ENCODE assay signal across 12 cellular contexts in genomic region chr13:99053636-99054233, GRCh38.
DNase-seq lines count a peak whose midpoint lies in the region; ATAC-seq and TF ChIP-seq lines count a peak whose summit lies in the region.
"Had no signal": no experiment of that assay in that cellular context is flagged by ENCODE, and none has a peak within 500 bp of the region (broad histone marks: within the 10 kb centered on the region; RNA-seq: fewer than 3 reads in every experiment).

No MANE protein-coding gene starts in this region.

- H2AFZ ChIP-seq in neuronal stem cell (ENCODE audit: low read length) (no peak overlapping the region), mammary epithelial cell (ENCODE audit: low read depth, low read length) (no peak overlapping the region)

- intact Hi-C loops in mammary epithelial cell (cut with micrococcal nuclease), result no loop called here
- intact Hi-C loops in aorta (cut with DNase I), result no loop called here

- no peaks in the 10 kb centered on the region for H3K36me3 ChIP-seq in neuronal stem cell (replicated peaks in 1 of 2; ENCODE audit: control insufficient read depth in 2 of 2, insufficient read depth in 2 of 2, low read length in 2 of 2)
- no peaks in the 10 kb centered on the region for H3K36me3 ChIP-seq in mammary epithelial cell (ENCODE audit: insufficient read depth, low read length)
- H3K36me3 ChIP-seq in aorta (ENCODE audit: control insufficient read depth in 1 of 2, insufficient read depth in 2 of 2, low read length in 1 of 2), result no peaks in the 10 kb centered on the region
- H3K36me3 ChIP-seq: heart left ventricle had no signal

- H2BK5ac ChIP-seq in neuronal stem cell (ENCODE audit: low read length), result no peak overlapping the region

- H4K20me1 ChIP-seq in mammary epithelial cell (ENCODE audit: insufficient read depth, low read length), result no peaks in the 10 kb centered on the region

- peak overlapping the region; percentile 15 for H3K18ac ChIP-seq in neuronal stem cell (ENCODE audit: low read length)

- H3K79me2 ChIP-seq in mammary epithelial cell (ENCODE audit: insufficient read depth, low read length), result peaks cover 77% of the 10 kb centered on the region

- no CpG with 5 or more reads among the region's 5 CpGs for WGBS in neuronal stem cell (ENCODE audit: extremely low coverage in 2 of 2, insufficient read length in 2 of 2, insufficient replicate concordance in 1 of 2), 2 donors
- WGBS in mammary epithelial cell (ENCODE audit: low coverage, missing lambda C conversion rate), result 85% methylated on average over 5 of the region's 5 CpGs
- WGBS in aorta, 2 donors, result 81 to 92% methylated on average over 5 of the region's 5 CpGs

- BruUV-seq in mammary epithelial cell (replicated peaks; lab: Mats Ljungman, UMichigan), result no TSS peak

- H3K27me3 ChIP-seq in neuronal stem cell (ENCODE audit: control insufficient read depth in 3 of 3, insufficient read depth in 3 of 3, low read depth in 1 of 3, low read length in 3 of 3), result peaks cover 0 to 4% (median 0%) of the 10 kb centered on the region in 3 experiments
- H3K27me3 ChIP-seq in mammary epithelial cell (ENCODE audit: insufficient read depth, low read length), result no peaks in the 10 kb centered on the region
- H3K27me3 ChIP-seq in aorta (ENCODE audit: control insufficient read depth in 1 of 2, insufficient read depth in 2 of 2, low read length in 1 of 2), result no peaks in the 10 kb centered on the region

- H3K23ac ChIP-seq in neuronal stem cell (ENCODE audit: low read depth, low read length, poor library complexity), result no peak overlapping the region

- no peak overlapping the region for H4K8ac ChIP-seq in neuronal stem cell (ENCODE audit: low read depth, low read length)

- H3K27ac ChIP-seq in neuronal stem cell (replicated peaks; ENCODE audit: low read length) (no peak overlapping the region), mammary epithelial cell (ENCODE audit: insufficient read depth, low read depth, low read length) (no peak overlapping the region), aorta (ENCODE audit: low read depth in 1 of 2, low read length in 2 of 2) (no peak overlapping the region)

- no peak for TF ChIP-seq CTCF in mammary epithelial cell (conservative IDR thresholded peaks at IDR 0.05 in 1 of 2, IDR thresholded peaks at IDR 0.05 in 1 of 2; ENCODE audit: extremely low read depth in 1 of 2, insufficient read depth in 1 of 2, low read depth in 1 of 2, low read length in 2 of 2)

- no peak overlapping the region for H3K4me3 ChIP-seq in neuronal stem cell (ENCODE audit: low read length in 2 of 2)
- no peak overlapping the region for H3K4me3 ChIP-seq in mammary epithelial cell (replicated peaks in 1 of 3; ENCODE audit: insufficient read depth in 1 of 3, low read depth in 2 of 3, low read length in 3 of 3)
- H3K4me3 ChIP-seq in aorta (ENCODE audit: low read length in 2 of 2), result no peak overlapping the region
- H3K4me3 ChIP-seq: heart left ventricle had no signal

- H3K27me3 Mint-ChIP-seq in activated naive CD8-positive, alpha-beta T cell treated with anti-CD3 and anti-CD28 coated beads for 36 hours, result no peaks in the 10 kb centered on the region

- dilution Hi-C loops in mammary epithelial cell (cut with HindIII; ENCODE audit: low sequenced_read_pairs), result no loop called here

- H3K4me3 Mint-ChIP-seq in activated naive CD8-positive, alpha-beta T cell treated with anti-CD3 and anti-CD28 coated beads for 36 hours, result peak overlapping the region; percentile 33

- CTCF ChIA-PET in mammary epithelial cell (lab: Charles Lee; ENCODE audit: low non-redundant PET), result no interaction called here

- H3K27ac Mint-ChIP-seq in activated naive CD8-positive, alpha-beta T cell treated with anti-CD3 and anti-CD28 coated beads for 36 hours, result peak overlapping the region; percentile 83

- ATAC-seq in aorta (ENCODE audit: low FRiP score), result no peak
- no peak for ATAC-seq in HG03521 (IDR thresholded peaks at IDR 0.05; ENCODE audit: unreplicated experiment)
- ATAC-seq: heart left ventricle had no signal

- no peak overlapping the region for H2BK120ac ChIP-seq in neuronal stem cell (ENCODE audit: low read depth, low read length)

- peaks cover 65% of the 10 kb centered on the region for H3K4me1 Mint-ChIP-seq in activated naive CD8-positive, alpha-beta T cell treated with anti-CD3 and anti-CD28 coated beads for 36 hours

- H2BK15ac ChIP-seq in neuronal stem cell (ENCODE audit: low read length), result no peak overlapping the region

- H3K14ac ChIP-seq in neuronal stem cell (ENCODE audit: low read length), result no peak overlapping the region

- H3K4me1 ChIP-seq in neuronal stem cell (ENCODE audit: control insufficient read depth in 2 of 2, insufficient read depth in 1 of 2, low read depth in 1 of 2, low read length in 2 of 2) (peaks cover 0 to 3% of the 10 kb centered on the region in 2 donors), mammary epithelial cell (ENCODE audit: insufficient read depth, low read length) (peaks cover 32% of the 10 kb centered on the region), aorta (ENCODE audit: control insufficient read depth in 1 of 2, insufficient read depth in 2 of 2, low read length in 2 of 2) (no peaks in the 10 kb centered on the region)

- no peaks in the 10 kb centered on the region for H3K9me3 Mint-ChIP-seq in activated naive CD8-positive, alpha-beta T cell treated with anti-CD3 and anti-CD28 coated beads for 36 hours

- in situ Hi-C loops in mammary epithelial cell (cut with MboI; ENCODE audit: low sequenced_read_pairs in 2 of 2), result no loop called here

- no peak overlapping the region for H3K9ac ChIP-seq in neuronal stem cell (ENCODE audit: low read depth, low read length, poor library complexity)
- H3K9ac ChIP-seq in mammary epithelial cell (ENCODE audit: insufficient read depth, low read length), result no peak overlapping the region

- H3K9me3 ChIP-seq in neuronal stem cell (replicated peaks in 1 of 2; ENCODE audit: control insufficient read depth in 2 of 2, insufficient read depth in 1 of 2, low read depth in 1 of 2, low read length in 2 of 2) (no peaks in the 10 kb centered on the region), mammary epithelial cell (replicated peaks; ENCODE audit: insufficient read depth, low read length) (no peaks in the 10 kb centered on the region), aorta (ENCODE audit: control insufficient read depth, low read length) (no peaks in the 10 kb centered on the region)
- H3K9me3 ChIP-seq: heart left ventricle had no signal

- H3K4ac ChIP-seq in neuronal stem cell (ENCODE audit: low read length), result no peak overlapping the region

- H3K36me3 Mint-ChIP-seq in activated naive CD8-positive, alpha-beta T cell treated with anti-CD3 and anti-CD28 coated beads for 36 hours, result peaks cover 11% of the 10 kb centered on the region

- no peak overlapping the region for H2AK5ac ChIP-seq in neuronal stem cell (ENCODE audit: low read depth, low read length)

- no peaks in the 10 kb centered on the region for H3K79me1 ChIP-seq in neuronal stem cell (ENCODE audit: low read depth, low read length)

- H4K91ac ChIP-seq in neuronal stem cell (ENCODE audit: low read depth, low read length, poor library complexity), result no peak overlapping the region

- no peak overlapping the region for H2BK12ac ChIP-seq in neuronal stem cell (ENCODE audit: low read length)

- DNase-seq in NCI-H2196 treated with DMSO at 0.1 percent for 48 hours (lab: John Stamatoyannopoulos, UW; ENCODE audit: unreplicated experiment) (peak; percentile 7), NCI-H2196 (lab: John Stamatoyannopoulos, UW; ENCODE audit: unreplicated experiment) (no peak), NCI-H2171 (lab: John Stamatoyannopoulos, UW) (peak; percentile 82), neuronal stem cell (ENCODE audit: low spot score) (no peak), mammary epithelial cell (no peak), aorta (no peak)
- DNase-seq in activated naive CD8-positive, alpha-beta T cell treated with anti-CD3 and anti-CD28 coated beads for 36 hours, result no peak
- DNase-seq: activated CD8-positive, alpha-beta memory T cell treated with anti-CD3 and anti-CD28 coated beads, Interleukin-2, amount 50 U/mL, for 48 hours; heart left ventricle; stimulated activated CD4-positive, alpha-beta T cell treated with anti-CD3 and anti-CD28 coated beads, Interleukin-15, amount 100 ng/mL, for 24 hours; T1000 had no signal

- H3K4me2 ChIP-seq in neuronal stem cell (ENCODE audit: insufficient read depth, low read length, poor library complexity, severe bottlenecking), result no peak overlapping the region
- no peak overlapping the region for H3K4me2 ChIP-seq in mammary epithelial cell (ENCODE audit: insufficient read depth, low read depth, low read length)

Comparison
In these comparisons a context has a peak if more than half of its experiments do, and no peak if none do; other contexts are left out.
1. DNase-seq: peak in NCI-H2196 treated with DMSO at 0.1 percent for 48 hours (single experiment) and NCI-H2171 (single experiment); none in NCI-H2196 (single experiment), activated naive CD8-positive, alpha-beta T cell treated with anti-CD3 and anti-CD28 coated beads for 36 hours (single experiment), neuronal stem cell (single experiment), mammary epithelial cell (single experiment) and aorta (0 of 2).